ENCODE assay signal across 15 cellular contexts in the genomic region with DNA sequence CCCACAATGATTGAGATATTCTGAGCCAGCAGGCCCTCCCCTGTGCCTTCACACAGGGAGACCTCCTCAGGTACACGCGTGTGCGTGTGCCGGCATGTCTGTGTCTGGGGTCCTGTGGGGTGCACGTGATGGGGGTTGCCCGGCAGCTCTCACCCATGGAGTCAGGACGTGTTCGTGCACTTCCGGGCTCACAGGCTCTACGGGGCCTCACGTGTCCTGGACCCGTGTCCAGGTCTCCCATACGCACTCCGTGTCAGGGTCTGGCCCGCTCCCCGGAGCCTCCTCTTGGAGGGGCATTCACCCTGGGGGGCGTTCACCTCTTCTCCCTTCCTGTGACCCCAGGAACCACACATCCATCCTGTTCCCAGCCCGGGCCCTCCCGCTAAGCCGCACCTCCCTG. TPM values are rescaled to one million over a fixed set of nuclear protein-coding genes. Genes with fewer than 3 reads are reported as not detected.
DNase-seq lines count a peak whose midpoint lies in the region; ATAC-seq, FAIRE-seq and TF ChIP-seq lines count a peak whose summit lies in the region.
"Had no signal": no experiment of that assay in that cellular context is flagged by ENCODE, and none has a peak within 500 bp of the region (broad histone marks: within the 10 kb centered on the region; RNA-seq: fewer than 3 reads in every experiment).

No MANE protein-coding gene starts in this region.

- in situ Hi-C loops in HepG2 (cut with HindIII; ENCODE audit: extremely low pct_ligation_motif_present, low pct_unique_long_range_greater_than_20kb), result no loop called here

- no peak overlapping the region for H3K9ac ChIP-seq in HepG2 (ENCODE audit: insufficient read depth, low read depth, low read length)

- no peak overlapping the region for H3K27ac ChIP-seq in HepG2 (ENCODE audit: extremely low read length, insufficient read depth, low read length)
- no peak overlapping the region for H3K27ac ChIP-seq in right lobe of liver
- H3K27ac ChIP-seq in hepatocyte, result no peak overlapping the region

- H2AFZ ChIP-seq in HepG2 (ENCODE audit: low read length) (no peak overlapping the region), hepatocyte (no peak overlapping the region)

- intact Hi-C loops in HepG2 (cut with micrococcal nuclease; ENCODE audit: unreplicated experiment), result no loop called here
- intact Hi-C loops in right lobe of liver (cut with DNase I), result no loop called here

- H3K79me2 ChIP-seq in HepG2 (ENCODE audit: insufficient read depth, low read length), result no peaks in the 10 kb centered on the region
- H3K79me2 ChIP-seq in hepatocyte, result no peaks in the 10 kb centered on the region

- ATAC-seq in HepG2 (no peak), right lobe of liver (no peak)
- ATAC-seq: PC-3 had no signal

- TF ChIP-seq RAD21 in HepG2 (CRISPR knock-in tag; IDR thresholded peaks at IDR 0.05), result no peak

- TF ChIP-seq POLR2A in HepG2 (IDR thresholded peaks at IDR 0.05; ENCODE audit: insufficient read depth in 1 of 2, low read depth in 2 of 2, low read length in 2 of 2), result no peak
- no peak for TF ChIP-seq POLR2A in right lobe of liver (IDR thresholded peaks at IDR 0.05)

- TF ChIP-seq CTCF in HepG2 (CRISPR knock-in tag; IDR thresholded peaks at IDR 0.05) (no peak), right lobe of liver (IDR thresholded peaks at IDR 0.05) (no peak), hepatocyte (IDR thresholded peaks at IDR 0.05; ENCODE audit: poor library complexity) (no peak)

- no peak for TF ChIP-seq EP300 in HepG2 (IDR thresholded peaks at IDR 0.05; ENCODE audit: low read depth in 2 of 2, low read length in 2 of 2)
- TF ChIP-seq EP300 in HepG2 (CRISPR knock-in tag; IDR thresholded peaks at IDR 0.05; ENCODE audit: borderline replicate concordance), result no peak

- H3K9me3 ChIP-seq in HepG2 (ENCODE audit: low read length) (no peaks in the 10 kb centered on the region), right lobe of liver (no peaks in the 10 kb centered on the region), hepatocyte (ENCODE audit: low read depth) (no peaks in the 10 kb centered on the region)

- H3K4me2 ChIP-seq in HepG2 (ENCODE audit: low read depth, low read length), result no peak overlapping the region; the same call in 1 of the 2 replicates
- H3K4me2 ChIP-seq in hepatocyte, result no peak overlapping the region

- H4K20me1 ChIP-seq in HepG2 (ENCODE audit: insufficient read depth, low read length) (no peaks in the 10 kb centered on the region), hepatocyte (ENCODE audit: insufficient read depth, poor library complexity, severe bottlenecking) (no peaks in the 10 kb centered on the region)

- no peak for FAIRE-seq in HepG2 (lab: Jason Lieb, UNC)

- H3K9me2 ChIP-seq in hepatocyte (replicated peaks; ENCODE audit: insufficient read depth), result no peaks in the 10 kb centered on the region

- no TSS peak for BruUV-seq in HepG2 (replicated peaks; lab: Mats Ljungman, UMichigan)

- 0% methylated on average over 8 of the region's 20 CpGs for WGBS in HepG2 (ENCODE audit: low lambda C conversion rate)
- WGBS in right lobe of liver (ENCODE audit: insufficient coverage, low coverage, low lambda C conversion rate, missing lambda C conversion rate), result no CpG with 5 or more reads among the region's 20 CpGs
- 92% methylated on average over 20 of the region's 20 CpGs for WGBS in hepatocyte (ENCODE audit: low lambda C conversion rate, missing lambda C conversion rate)

- CTCF ChIA-PET in HepG2 (lab: Yijun Ruan, JAX; ENCODE audit: low intra/inter-chr PET ratio, low total read pairs), result interaction anchor here (1.2 kb wide), 1 partner anchor 32 kb away, joined by 4 read pairs; no protein-coding TSS in a partner anchor

- POLR2A ChIA-PET in HepG2 (lab: Yijun Ruan, JAX), result no interaction called here

- DNase-seq in HepG2 (ENCODE audit: low spot score) (no peak), right lobe of liver (no peak), OCI-M2 (lab: John Stamatoyannopoulos, UW; ENCODE audit: unreplicated experiment) (no peak), hepatocyte (ENCODE audit: low spot score) (no peak)
- DNase-seq: CD4-positive, CD25-positive, alpha-beta regulatory T cell; DMS79 treated with DMSO at 0.1 percent for 48 hours; GDM1; HCEC 1CT; MM.1S; NCI-H1930; NCI-H2171 treated with DMSO at 0.1 percent for 48 hours; NCI-H510A treated with DMSO at 0.1 percent for 48 hours; NK-92 treated with Interleukin-12 subunit alpha and Interleukin-12 subunit beta, amount 100 ng/mL, for 24 hours; PC-3 had no signal

- H3K27me3 ChIP-seq in HepG2 (ENCODE audit: control insufficient read depth in 1 of 2, insufficient read depth in 2 of 2, low read length in 2 of 2), result peaks cover 31 to 79% of the 10 kb centered on the region in 2 experiments
- H3K27me3 ChIP-seq in right lobe of liver, result peaks cover 0 to 12% of the 10 kb centered on the region in 2 donors
- H3K27me3 ChIP-seq in hepatocyte, result peaks cover 36% of the 10 kb centered on the region

- H3K36me3 ChIP-seq in HepG2 (replicated peaks in 1 of 2; ENCODE audit: control insufficient read depth in 1 of 2, insufficient read depth in 2 of 2, low read length in 2 of 2) (no peaks in the 10 kb centered on the region), right lobe of liver (no peaks in the 10 kb centered on the region), hepatocyte (replicated peaks; ENCODE audit: insufficient read depth, low read depth) (no peaks in the 10 kb centered on the region)

- H3K4me1 ChIP-seq in HepG2 (ENCODE audit: insufficient read depth, low read length), result peaks cover 32% of the 10 kb centered on the region
- H3K4me1 ChIP-seq in right lobe of liver, result peaks cover 0 to 18% (median 6%) of the 10 kb centered on the region in 4 donors
- peaks cover 53% of the 10 kb centered on the region for H3K4me1 ChIP-seq in hepatocyte (ENCODE audit: insufficient read depth)

- H3K4me3 ChIP-seq in HepG2 (replicated peaks in 1 of 3; ENCODE audit: insufficient read depth in 1 of 3, low read depth in 2 of 3, low read length in 3 of 3) (no peak overlapping the region; a peak in 1 of 6 replicates), right lobe of liver (no peak overlapping the region), hepatocyte (no peak overlapping the region)

RNA-seq across cellular contexts. Expression of gene SAMD11, which starts 13.1 kb away (rescaled TPM):
- total RNA-seq in HepG2 (2016; rRNA removed; fragmentation: Illumina TruSeq; extraction: Trizol) (0.11 TPM in 1 of 2 replicates, not detected in the other), right lobe of liver (1 to 10 TPM; 2.1 to 4.3 (median 3.7) TPM), hepatocyte (9.5 and 10.2 TPM in 2 replicates)
- total RNA-seq in HepG2 (2016; cell fraction: cytosol; rRNA removed; fragmentation: Illumina TruSeq; extraction: Trizol; ENCODE audit: low read depth), result not detected in 2 replicates
- total RNA-seq in HepG2 (2016; cell fraction: insoluble cytoplasmic fraction; rRNA removed; fragmentation: Illumina TruSeq; extraction: Trizol), result 0.13 TPM in 1 of 2 replicates, not detected in the other
- total RNA-seq in HepG2 (2016; cell fraction: membrane; rRNA removed; fragmentation: Illumina TruSeq; extraction: Trizol), result not detected in 2 replicates
- total RNA-seq in HepG2 (2016; cell fraction: nucleus; rRNA removed; fragmentation: Illumina TruSeq; extraction: Trizol), result not detected in 2 replicates
- polyA plus RNA-seq in HepG2 (2011; rRNA removed) (0.09 TPM in 1 of 2 replicates, not detected in the other), hepatocyte (17.1 and 20.1 TPM in 2 replicates)
- 0.09 and 0.24 TPM in 2 replicates for polyA plus RNA-seq in HepG2 (2011; cell fraction: cytosol; rRNA removed)
- 0.10 and 0.37 TPM in 2 replicates for polyA plus RNA-seq in HepG2 (2011; cell fraction: nucleus; rRNA removed)
- polyA plus RNA-seq in HepG2 (2012), result not detected in 2 replicates
- polyA plus RNA-seq in HepG2 (2016; cell fraction: cytosol; fragmentation: Illumina TruSeq; extraction: Trizol; ENCODE audit: low read depth), result not detected in 2 replicates
- polyA plus RNA-seq in HepG2 (2016; cell fraction: insoluble cytoplasmic fraction; fragmentation: Illumina TruSeq; extraction: Trizol; ENCODE audit: low read depth), result not detected in 2 replicates
- polyA plus RNA-seq in HepG2 (2016; cell fraction: membrane; fragmentation: Illumina TruSeq; extraction: Trizol; ENCODE audit: low read depth), result not detected in 2 replicates
- not detected in 2 replicates for polyA plus RNA-seq in HepG2 (2016; cell fraction: nucleus; fragmentation: Illumina TruSeq; extraction: Trizol; ENCODE audit: insufficient read depth, low read depth)
- polyA minus RNA-seq in HepG2 (2011; rRNA and poly(A)+ RNA removed; ENCODE audit: low replicate concordance), result 19.7 TPM in 1 of 2 replicates, not detected in the other
- polyA minus RNA-seq in HepG2 (2011; cell fraction: cytosol; rRNA and poly(A)+ RNA removed), result 0.99 and 1.4 TPM in 2 replicates
- polyA minus RNA-seq in HepG2 (2011; cell fraction: nucleus; rRNA and poly(A)+ RNA removed), result 1.2 TPM in 1 of 2 replicates, not detected in the other
- total RNA-seq: CD4-positive, CD25-positive, alpha-beta regulatory T cell had no signal

RNA-seq across cellular contexts. Expression of gene NOC2L, which starts 22.2 kb away (rescaled TPM):
- total RNA-seq in HepG2 (2016; rRNA removed; fragmentation: Illumina TruSeq; extraction: Trizol) (91.6 and 103 TPM in 2 replicates), right lobe of liver (10 to 100 TPM; 28.9 to 36.8 (median 30.2) TPM), hepatocyte (29.3 and 44.3 TPM in 2 replicates)
- 14.1 and 16.1 TPM in 2 replicates for total RNA-seq in HepG2 (2016; cell fraction: cytosol; rRNA removed; fragmentation: Illumina TruSeq; extraction: Trizol; ENCODE audit: low read depth)
- total RNA-seq in HepG2 (2016; cell fraction: insoluble cytoplasmic fraction; rRNA removed; fragmentation: Illumina TruSeq; extraction: Trizol), result 81.2 and 109 TPM in 2 replicates
- 22.9 and 27.1 TPM in 2 replicates for total RNA-seq in HepG2 (2016; cell fraction: membrane; rRNA removed; fragmentation: Illumina TruSeq; extraction: Trizol)
- total RNA-seq in HepG2 (2016; cell fraction: nucleus; rRNA removed; fragmentation: Illumina TruSeq; extraction: Trizol), result 53.2 and 63.8 TPM in 2 replicates
- polyA plus RNA-seq in HepG2 (2011; rRNA removed) (32.0 and 40.5 TPM in 2 replicates), hepatocyte (66.6 and 68.1 TPM in 2 replicates)
- polyA plus RNA-seq in HepG2 (2011; cell fraction: cytosol; rRNA removed), result 33.6 and 44.6 TPM in 2 replicates
- polyA plus RNA-seq in HepG2 (2011; cell fraction: nucleus; rRNA removed), result 85.2 and 96.0 TPM in 2 replicates
- polyA plus RNA-seq in HepG2 (2012), result 41.8 and 44.3 TPM in 2 replicates
- 5.1 and 6.4 TPM in 2 replicates for polyA plus RNA-seq in HepG2 (2016; cell fraction: cytosol; fragmentation: Illumina TruSeq; extraction: Trizol; ENCODE audit: low read depth)
- polyA plus RNA-seq in HepG2 (2016; cell fraction: insoluble cytoplasmic fraction; fragmentation: Illumina TruSeq; extraction: Trizol; ENCODE audit: low read depth), result 69.1 and 81.1 TPM in 2 replicates
- polyA plus RNA-seq in HepG2 (2016; cell fraction: membrane; fragmentation: Illumina TruSeq; extraction: Trizol; ENCODE audit: low read depth), result 9.8 and 11.1 TPM in 2 replicates
- 108 and 110 TPM in 2 replicates for polyA plus RNA-seq in HepG2 (2016; cell fraction: nucleus; fragmentation: Illumina TruSeq; extraction: Trizol; ENCODE audit: insufficient read depth, low read depth)
- polyA minus RNA-seq in HepG2 (2011; rRNA and poly(A)+ RNA removed; ENCODE audit: low replicate concordance), result 118 and 166 TPM in 2 replicates
- 43.1 and 44.0 TPM in 2 replicates for polyA minus RNA-seq in HepG2 (2011; cell fraction: cytosol; rRNA and poly(A)+ RNA removed)
- polyA minus RNA-seq in HepG2 (2011; cell fraction: nucleus; rRNA and poly(A)+ RNA removed), result 18.8 and 20.1 TPM in 2 replicates

RNA-seq across cellular contexts. Expression of gene KLHL17, which starts 23.5 kb away (rescaled TPM):
- 2.8 and 9.3 TPM in 2 replicates for total RNA-seq in HepG2 (2016; rRNA removed; fragmentation: Illumina TruSeq; extraction: Trizol)
- 4.5 and 5.0 TPM in 2 replicates for total RNA-seq in HepG2 (2016; cell fraction: cytosol; rRNA removed; fragmentation: Illumina TruSeq; extraction: Trizol; ENCODE audit: low read depth)
- 2.4 and 10.3 TPM in 2 replicates for total RNA-seq in HepG2 (2016; cell fraction: insoluble cytoplasmic fraction; rRNA removed; fragmentation: Illumina TruSeq; extraction: Trizol)
- 2.6 and 2.8 TPM in 2 replicates for total RNA-seq in HepG2 (2016; cell fraction: membrane; rRNA removed; fragmentation: Illumina TruSeq; extraction: Trizol)
- total RNA-seq in HepG2 (2016; cell fraction: nucleus; rRNA removed; fragmentation: Illumina TruSeq; extraction: Trizol), result 14.8 and 15.9 TPM in 2 replicates
- 24.7 and 31.4 TPM in 2 replicates for polyA plus RNA-seq in HepG2 (2011; rRNA removed)
- polyA plus RNA-seq in HepG2 (2011; cell fraction: cytosol; rRNA removed), result 6.8 and 12.3 TPM in 2 replicates
- polyA plus RNA-seq in HepG2 (2011; cell fraction: nucleus; rRNA removed), result 590 and 778 TPM in 2 replicates
- polyA plus RNA-seq in HepG2 (2012), result 11.7 and 19.1 TPM in 2 replicates
- 1.1 and 1.3 TPM in 2 replicates for polyA plus RNA-seq in HepG2 (2016; cell fraction: cytosol; fragmentation: Illumina TruSeq; extraction: Trizol; ENCODE audit: low read depth)
- 3.4 and 3.7 TPM in 2 replicates for polyA plus RNA-seq in HepG2 (2016; cell fraction: insoluble cytoplasmic fraction; fragmentation: Illumina TruSeq; extraction: Trizol; ENCODE audit: low read depth)
- polyA plus RNA-seq in HepG2 (2016; cell fraction: membrane; fragmentation: Illumina TruSeq; extraction: Trizol; ENCODE audit: low read depth), result 1.9 and 2.4 TPM in 2 replicates
- polyA plus RNA-seq in HepG2 (2016; cell fraction: nucleus; fragmentation: Illumina TruSeq; extraction: Trizol; ENCODE audit: insufficient read depth, low read depth), result 71.9 and 74.8 TPM in 2 replicates
- polyA minus RNA-seq in HepG2 (2011; rRNA and poly(A)+ RNA removed; ENCODE audit: low replicate concordance), result 4.3 and 19.5 TPM in 2 replicates
- polyA minus RNA-seq in HepG2 (2011; cell fraction: cytosol; rRNA and poly(A)+ RNA removed), result 4.6 and 4.9 TPM in 2 replicates
- polyA minus RNA-seq in HepG2 (2011; cell fraction: nucleus; rRNA and poly(A)+ RNA removed), result 24.9 and 31.0 TPM in 2 replicates
- 1 to 10 TPM; 1.9 to 6.7 (median 4.3) TPM for total RNA-seq in right lobe of liver
- 4.1 and 13.8 TPM in 2 replicates for total RNA-seq in hepatocyte
- polyA plus RNA-seq in hepatocyte, result 25.0 and 35.4 TPM in 2 replicates

RNA-seq across cellular contexts. Expression of gene PLEKHN1, which starts 29.4 kb away (rescaled TPM):
- total RNA-seq in HepG2 (2016; rRNA removed; fragmentation: Illumina TruSeq; extraction: Trizol) (0.21 and 0.42 TPM in 2 replicates), right lobe of liver (1 to 10 TPM in 1 of 6 experiments, under 1 TPM in 4, not detected in 1; 0.11 to 2.4 (median 0.26) TPM), hepatocyte (0.60 and 0.72 TPM in 2 replicates)
- total RNA-seq in HepG2 (2016; cell fraction: cytosol; rRNA removed; fragmentation: Illumina TruSeq; extraction: Trizol; ENCODE audit: low read depth), result not detected in 2 replicates
- total RNA-seq in HepG2 (2016; cell fraction: insoluble cytoplasmic fraction; rRNA removed; fragmentation: Illumina TruSeq; extraction: Trizol), result 0.31 and 0.48 TPM in 2 replicates
- total RNA-seq in HepG2 (2016; cell fraction: membrane; rRNA removed; fragmentation: Illumina TruSeq; extraction: Trizol), result 0.15 and 0.17 TPM in 2 replicates
- total RNA-seq in HepG2 (2016; cell fraction: nucleus; rRNA removed; fragmentation: Illumina TruSeq; extraction: Trizol), result 0.59 and 0.63 TPM in 2 replicates
- polyA plus RNA-seq in HepG2 (2011; rRNA removed) (0.58 and 0.59 TPM in 2 replicates), hepatocyte (2.4 and 5.6 TPM in 2 replicates)
- polyA plus RNA-seq in HepG2 (2011; cell fraction: cytosol; rRNA removed), result 0.13 and 0.23 TPM in 2 replicates
- 13.2 and 15.5 TPM in 2 replicates for polyA plus RNA-seq in HepG2 (2011; cell fraction: nucleus; rRNA removed)
- polyA plus RNA-seq in HepG2 (2012), result 0.51 and 0.55 TPM in 2 replicates
- 0.05 and 0.09 TPM in 2 replicates for polyA plus RNA-seq in HepG2 (2016; cell fraction: cytosol; fragmentation: Illumina TruSeq; extraction: Trizol; ENCODE audit: low read depth)
- 0.29 and 0.48 TPM in 2 replicates for polyA plus RNA-seq in HepG2 (2016; cell fraction: insoluble cytoplasmic fraction; fragmentation: Illumina TruSeq; extraction: Trizol; ENCODE audit: low read depth)
- polyA plus RNA-seq in HepG2 (2016; cell fraction: membrane; fragmentation: Illumina TruSeq; extraction: Trizol; ENCODE audit: low read depth), result 0.13 and 0.29 TPM in 2 replicates
- 2.6 and 2.7 TPM in 2 replicates for polyA plus RNA-seq in HepG2 (2016; cell fraction: nucleus; fragmentation: Illumina TruSeq; extraction: Trizol; ENCODE audit: insufficient read depth, low read depth)
- 0.26 and 0.54 TPM in 2 replicates for polyA minus RNA-seq in HepG2 (2011; rRNA and poly(A)+ RNA removed; ENCODE audit: low replicate concordance)
- 0.53 TPM in 1 of 2 replicates, not detected in the other for polyA minus RNA-seq in HepG2 (2011; cell fraction: cytosol; rRNA and poly(A)+ RNA removed)
- 1.8 and 1.9 TPM in 2 replicates for polyA minus RNA-seq in HepG2 (2011; cell fraction: nucleus; rRNA and poly(A)+ RNA removed)

RNA-seq across cellular contexts. Expression of gene PERM1, which starts 45.0 kb away (rescaled TPM):
- 0.04 TPM in 1 of 2 replicates, not detected in the other for total RNA-seq in HepG2 (2016; rRNA removed; fragmentation: Illumina TruSeq; extraction: Trizol)
- not detected in 2 replicates for total RNA-seq in HepG2 (2016; cell fraction: cytosol; rRNA removed; fragmentation: Illumina TruSeq; extraction: Trizol; ENCODE audit: low read depth)
- total RNA-seq in HepG2 (2016; cell fraction: insoluble cytoplasmic fraction; rRNA removed; fragmentation: Illumina TruSeq; extraction: Trizol), result not detected in 2 replicates
- not detected in 2 replicates for total RNA-seq in HepG2 (2016; cell fraction: membrane; rRNA removed; fragmentation: Illumina TruSeq; extraction: Trizol)
- not detected in 2 replicates for total RNA-seq in HepG2 (2016; cell fraction: nucleus; rRNA removed; fragmentation: Illumina TruSeq; extraction: Trizol)
- polyA plus RNA-seq in HepG2 (2011; rRNA removed), result 0.29 and 0.38 TPM in 2 replicates
- polyA plus RNA-seq in HepG2 (2011; cell fraction: cytosol; rRNA removed), result 0.17 and 0.32 TPM in 2 replicates
- polyA plus RNA-seq in HepG2 (2011; cell fraction: nucleus; rRNA removed), result 2.3 and 2.6 TPM in 2 replicates
- polyA plus RNA-seq in HepG2 (2012), result 0.44 TPM in 2 replicates
- polyA plus RNA-seq in HepG2 (2016; cell fraction: cytosol; fragmentation: Illumina TruSeq; extraction: Trizol; ENCODE audit: low read depth), result not detected in 2 replicates
- polyA plus RNA-seq in HepG2 (2016; cell fraction: insoluble cytoplasmic fraction; fragmentation: Illumina TruSeq; extraction: Trizol; ENCODE audit: low read depth), result not detected in 2 replicates
- not detected in 2 replicates for polyA plus RNA-seq in HepG2 (2016; cell fraction: membrane; fragmentation: Illumina TruSeq; extraction: Trizol; ENCODE audit: low read depth)
- not detected in 2 replicates for polyA plus RNA-seq in HepG2 (2016; cell fraction: nucleus; fragmentation: Illumina TruSeq; extraction: Trizol; ENCODE audit: insufficient read depth, low read depth)
- polyA minus RNA-seq in HepG2 (2011; rRNA and poly(A)+ RNA removed; ENCODE audit: low replicate concordance), result 0.09 and 2.7 TPM in 2 replicates
- 0.44 and 0.59 TPM in 2 replicates for polyA minus RNA-seq in HepG2 (2011; cell fraction: cytosol; rRNA and poly(A)+ RNA removed)
- polyA minus RNA-seq in HepG2 (2011; cell fraction: nucleus; rRNA and poly(A)+ RNA removed), result 0.99 and 1.2 TPM in 2 replicates
- total RNA-seq in right lobe of liver, result under 1 TPM in 4 of 6 experiments, not detected in 2; 0.18 to 0.46 (median 0.28) TPM
- total RNA-seq in hepatocyte, result not detected in 2 replicates
- 1.3 and 1.6 TPM in 2 replicates for polyA plus RNA-seq in hepatocyte
- total RNA-seq: A172; CD4-positive, CD25-positive, alpha-beta regulatory T cell had no signal
- polyA plus RNA-seq: CD4-positive, CD25-positive, alpha-beta regulatory T cell had no signal
